1 cellular context compared by ENCODE assay signal in the genomic region with DNA sequence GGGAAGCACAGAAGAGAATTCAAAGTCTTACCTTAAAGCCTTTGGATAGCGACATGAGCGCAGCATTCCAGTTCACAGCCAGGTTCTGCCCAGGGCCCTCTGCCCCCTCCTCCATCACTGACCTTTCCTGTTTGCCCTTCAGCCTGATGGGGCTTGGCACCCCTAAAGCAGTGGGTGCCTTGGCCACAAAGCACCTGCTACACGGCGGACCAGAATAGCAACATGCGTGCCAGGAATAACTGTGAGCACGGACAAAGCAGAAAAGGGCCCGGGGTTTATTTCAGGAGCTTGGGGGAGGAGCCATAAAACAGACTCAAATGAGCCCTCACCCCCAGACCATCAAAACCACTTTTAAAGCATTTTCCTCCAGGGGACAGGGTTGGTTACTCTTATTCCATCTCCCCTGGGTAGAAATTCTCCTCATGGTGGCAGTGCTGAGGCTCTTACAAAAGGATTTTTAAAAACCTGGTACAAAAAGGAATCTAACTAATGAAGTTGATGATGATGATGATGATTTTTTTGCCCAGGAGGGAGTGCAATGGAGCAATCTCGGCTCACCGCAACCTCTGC.
TF ChIP-seq lines count a peak whose summit lies in the region.

No MANE protein-coding gene starts in this region.

TF ChIP-seq in K562, 482 proteins besides CTCF, POLR2A, EP300 and RAD21 (continued from another document):
- no peak for TF ChIP-seq ZNF324 (CRISPR knock-in tag; IDR thresholded peaks at IDR 0.05)
